ENCODE assay signal across 1 cellular context in genomic region chr18:77069931-77070330, GRCh38.
TF ChIP-seq lines count a peak whose summit lies in the region.

No MANE protein-coding gene starts in this region.

TF ChIP-seq in H1, 55 proteins besides CTCF, POLR2A, EP300 and RAD21:
- TF ChIP-seq RFX5 (IDR thresholded peaks at IDR 0.05; ENCODE audit: borderline replicate concordance, low read depth, low read length) (no peak), SP2 (IDR thresholded peaks at IDR 0.05; ENCODE audit: low read length) (no peak), BRCA1 (IDR thresholded peaks at IDR 0.05; ENCODE audit: low read depth, low read length) (no peak), TAF1 (IDR thresholded peaks at IDR 0.05; ENCODE audit: low read depth, low read length) (no peak), MAFK (IDR thresholded peaks at IDR 0.05; ENCODE audit: low read depth, low read length) (no peak)
